Comparison of ENCODE assay signal across 1 cellular context in genomic region chr7:54758702-54759665, GRCh38.
A peak's percentile ranks its signal among the peaks of the same experiment; 100 is the strongest.
TF ChIP-seq lines count a peak whose summit lies in the region.

TSS of gene SEC61G (minus strand) at chr7:54759211. CDS start at chr7:54757588, 1,623 bp downstream.

TF ChIP-seq in HepG2, 621 proteins besides CTCF, POLR2A, EP300 and RAD21 (continued from another document and continues in another):
- TF ChIP-seq ZNF687 (CRISPR knock-in tag; IDR thresholded peaks at IDR 0.05) (peak; percentile 90), HMGXB3 (CRISPR knock-in tag; IDR thresholded peaks at IDR 0.05; ENCODE audit: borderline replicate concordance) (peak; percentile 59; the same call in 1 of the 2 replicates), NFE2 (CRISPR knock-in tag; IDR thresholded peaks at IDR 0.05) (no peak), CERS6 (CRISPR knock-in tag; IDR thresholded peaks at IDR 0.05) (0 out of 2 replicates have a peak, but pooled peaks have one; percentile 37), ZSCAN29 (CRISPR knock-in tag; conservative IDR thresholded peaks at IDR 0.05) (peak; percentile 19; the same call in 1 of the 2 replicates), ZBTB2 (CRISPR knock-in tag; IDR thresholded peaks at IDR 0.05; ENCODE audit: low read depth) (no peak), ZNF513 (CRISPR knock-in tag; conservative IDR thresholded peaks at IDR 0.05) (no peak), KDM5B (CRISPR knock-in tag; IDR thresholded peaks at IDR 0.05; ENCODE audit: borderline replicate concordance) (peak; percentile 39; the same call in 1 of the 2 replicates), SCMH1 (CRISPR knock-in tag; IDR thresholded peaks at IDR 0.05; ENCODE audit: borderline replicate concordance) (no peak), ZNF160 (CRISPR knock-in tag; IDR thresholded peaks at IDR 0.05) (no peak), U2AF1 (optimal IDR thresholded peaks at IDR 0.05; ENCODE audit: low read depth, low read length) (no peak), CREM (IDR thresholded peaks at IDR 0.05) (peak; percentile 77), CREM (CRISPR knock-in tag; IDR thresholded peaks at IDR 0.05) (no peak), NCOA5 (CRISPR knock-in tag; IDR thresholded peaks at IDR 0.05) (no peak), ZBTB14 (CRISPR knock-in tag; IDR thresholded peaks at IDR 0.05) (no peak), RXRA (CRISPR knock-in tag; IDR thresholded peaks at IDR 0.05) (no peak; the same call in none of the 2 replicates), GZF1 (CRISPR knock-in tag; IDR thresholded peaks at IDR 0.05) (0 out of 2 replicates have a peak, but pooled peaks have one; percentile 16), MTERF4 (CRISPR knock-in tag; IDR thresholded peaks at IDR 0.05) (0 out of 2 replicates have a peak, but pooled peaks have one; percentile 19), MTF2 (CRISPR knock-in tag; IDR thresholded peaks at IDR 0.05; ENCODE audit: borderline replicate concordance) (no peak), ZNF138 (CRISPR knock-in tag; IDR thresholded peaks at IDR 0.05; ENCODE audit: low read depth) (0 out of 2 replicates have a peak, but pooled peaks have one; percentile 75), HNF4G (IDR thresholded peaks at IDR 0.05; ENCODE audit: borderline replicate concordance, low read depth, low read length) (no peak), HNF4G (CRISPR knock-in tag; IDR thresholded peaks at IDR 0.05; ENCODE audit: borderline replicate concordance, low read depth) (no peak), ZNF850 (CRISPR knock-in tag; conservative IDR thresholded peaks at IDR 0.05) (no peak), SRSF4 (IDR thresholded peaks at IDR 0.05; ENCODE audit: low read depth, low read length, poor library complexity, severe bottlenecking) (no peak), PCBP1 (IDR thresholded peaks at IDR 0.05; ENCODE audit: borderline replicate concordance, low read depth, low read length) (no peak), GPN1 (CRISPR knock-in tag; IDR thresholded peaks at IDR 0.05; ENCODE audit: borderline replicate concordance) (no peak), ZNF772 (CRISPR knock-in tag; IDR thresholded peaks at IDR 0.05) (peak; percentile 56; the same call in 1 of the 2 replicates), ZBTB8A (CRISPR knock-in tag; IDR thresholded peaks at IDR 0.05; ENCODE audit: borderline replicate concordance, low read depth) (no peak), ZNF674 (CRISPR knock-in tag; IDR thresholded peaks at IDR 0.05; ENCODE audit: low read depth) (no peak), ZSCAN25 (CRISPR knock-in tag; IDR thresholded peaks at IDR 0.05) (peak; percentile 49; the same call in 1 of the 2 replicates), PHF5A (CRISPR knock-in tag; IDR thresholded peaks at IDR 0.05; ENCODE audit: low read depth, unreplicated experiment) (no peak), ZNF713 (CRISPR knock-in tag; IDR thresholded peaks at IDR 0.05) (peak; percentile 61; the same call in 1 of the 2 replicates), ZNF121 (CRISPR knock-in tag; IDR thresholded peaks at IDR 0.05) (no peak), CENPX (CRISPR knock-in tag; IDR thresholded peaks at IDR 0.05) (no peak), E2F1 (CRISPR knock-in tag; IDR thresholded peaks at IDR 0.05) (peak; percentile 42; the same call in 1 of the 2 replicates), ZNF329 (CRISPR knock-in tag; IDR thresholded peaks at IDR 0.05; ENCODE audit: low read depth) (peak; percentile 75; the same call in 1 of the 2 replicates), TFAP4 (IDR thresholded peaks at IDR 0.05; ENCODE audit: borderline replicate concordance, low read depth) (no peak), ZNF576 (CRISPR knock-in tag; IDR thresholded peaks at IDR 0.05) (peak; percentile 60; the same call in 1 of the 2 replicates), XRCC5 (optimal IDR thresholded peaks at IDR 0.05; ENCODE audit: low read length) (peak; percentile 26), ZNF883 (CRISPR knock-in tag; IDR thresholded peaks at IDR 0.05; ENCODE audit: not compliant biosample characterization) (peak; percentile 80)
